In genomic region chr18:9924371-9924943, GRCh38 we compare ENCODE assay signal across 1 cellular context.
TF ChIP-seq lines count a peak whose summit lies in the region.

No MANE protein-coding gene starts in this region.

TF ChIP-seq in K562, 482 proteins besides CTCF, POLR2A, EP300 and RAD21 (continued from another document):
- TF ChIP-seq THAP7 (CRISPR knock-in tag; IDR thresholded peaks at IDR 0.05) (no peak), GTF2B (IDR thresholded peaks at IDR 0.05; ENCODE audit: extremely low read depth, insufficient read length) (no peak), CAMTA2 (CRISPR knock-in tag; conservative IDR thresholded peaks at IDR 0.05) (no peak), NFIC (IDR thresholded peaks at IDR 0.05) (no peak), SETDB1 (IDR thresholded peaks at IDR 0.05; ENCODE audit: low read length) (no peak), MYBL2 (IDR thresholded peaks at IDR 0.05; ENCODE audit: low read depth) (no peak), MYBL2 (CRISPR knock-in tag; IDR thresholded peaks at IDR 0.05; ENCODE audit: borderline replicate concordance) (no peak), CTBP1 (IDR thresholded peaks at IDR 0.05; ENCODE audit: borderline replicate concordance) (peak; percentile 14; the same call in 1 of the 2 replicates), NRF1 (conservative IDR thresholded peaks at IDR 0.05 in 1 of 2, IDR thresholded peaks at IDR 0.05 in 1 of 2) (no peak), ZNF133 (CRISPR knock-in tag; IDR thresholded peaks at IDR 0.05) (no peak), MYNN (IDR thresholded peaks at IDR 0.05) (no peak), MYNN (CRISPR knock-in tag; IDR thresholded peaks at IDR 0.05) (no peak), JUN (IDR thresholded peaks at IDR 0.05; ENCODE audit: borderline replicate concordance, low read depth, low read length) (no peak), JUN (CRISPR knock-in tag; IDR thresholded peaks at IDR 0.05; ENCODE audit: borderline replicate concordance) (no peak), MBD1 (CRISPR knock-in tag; IDR thresholded peaks at IDR 0.05) (no peak), SRF (CRISPR knock-in tag; IDR thresholded peaks at IDR 0.05) (no peak), ZNF274 (IDR thresholded peaks at IDR 0.05; ENCODE audit: borderline replicate concordance, low read depth, low read length) (no peak), ARID2 (IDR thresholded peaks at IDR 0.05) (no peak), SOX6 (IDR thresholded peaks at IDR 0.05) (no peak), MYC (IDR thresholded peaks at IDR 0.05; ENCODE audit: low read depth, low read length) (no peak), MYC (CRISPR knock-in tag; IDR thresholded peaks at IDR 0.05; ENCODE audit: borderline replicate concordance, low read depth) (no peak), KDM1A (IDR thresholded peaks at IDR 0.05) (peak in 1 of 2 experiments; percentile 53; a peak in 2 of 4 replicates), TARDBP (IDR thresholded peaks at IDR 0.05) (no peak), SNAPC5 (CRISPR knock-in tag; IDR thresholded peaks at IDR 0.05) (no peak), RB1 (IDR thresholded peaks at IDR 0.05; ENCODE audit: low read depth) (no peak), BRD4 (IDR thresholded peaks at IDR 0.05) (no peak), ZC3H11A (IDR thresholded peaks at IDR 0.05; ENCODE audit: low read depth, low read length) (no peak), UBTF (IDR thresholded peaks at IDR 0.05; ENCODE audit: borderline replicate concordance in 1 of 2, low read depth in 2 of 2, low read length in 2 of 2) (no peak), ZNF280B (CRISPR knock-in tag; IDR thresholded peaks at IDR 0.05) (no peak), RNF219 (CRISPR knock-in tag; IDR thresholded peaks at IDR 0.05) (no peak), TFE3 (CRISPR knock-in tag; IDR thresholded peaks at IDR 0.05) (peak; percentile 90), MAX (CRISPR knock-in tag; IDR thresholded peaks at IDR 0.05) (no peak), ZNF561 (CRISPR knock-in tag; conservative IDR thresholded peaks at IDR 0.05) (no peak), BMI1 (IDR thresholded peaks at IDR 0.05; ENCODE audit: low read length) (no peak), RFX7 (CRISPR knock-in tag; IDR thresholded peaks at IDR 0.05) (no peak), TGIF2 (CRISPR knock-in tag; IDR thresholded peaks at IDR 0.05) (no peak), HINFP (tag; conservative IDR thresholded peaks at IDR 0.05; ENCODE audit: low read depth) (no peak), ZMIZ1 (IDR thresholded peaks at IDR 0.05; ENCODE audit: low read depth in 2 of 2, low read length in 2 of 2) (no peak), ZNF780A (CRISPR knock-in tag; IDR thresholded peaks at IDR 0.05) (no peak), TEAD4 (IDR thresholded peaks at IDR 0.05; ENCODE audit: low read length) (0 out of 2 replicates have a peak, but pooled peaks have one; percentile 5), TEAD4 (CRISPR knock-in tag; IDR thresholded peaks at IDR 0.05; ENCODE audit: borderline replicate concordance) (no peak), MCM5 (IDR thresholded peaks at IDR 0.05; ENCODE audit: low read depth) (no peak), ZNF23 (CRISPR knock-in tag; IDR thresholded peaks at IDR 0.05) (no peak), COPS2 (conservative IDR thresholded peaks at IDR 0.05) (no peak), ZBTB26 (CRISPR knock-in tag; IDR thresholded peaks at IDR 0.05) (no peak), POLR2AphosphoS5 (IDR thresholded peaks at IDR 0.05; ENCODE audit: control insufficient read depth, insufficient read depth, low read depth, low read length) (0 out of 2 replicates have a peak, but pooled peaks have one; percentile 18), KHSRP (IDR thresholded peaks at IDR 0.05) (no peak), ZNF785 (CRISPR knock-in tag; IDR thresholded peaks at IDR 0.05) (no peak), ZNF12 (CRISPR knock-in tag; IDR thresholded peaks at IDR 0.05) (no peak)
